24 cellular contexts compared by ENCODE assay signal in the genomic region with DNA sequence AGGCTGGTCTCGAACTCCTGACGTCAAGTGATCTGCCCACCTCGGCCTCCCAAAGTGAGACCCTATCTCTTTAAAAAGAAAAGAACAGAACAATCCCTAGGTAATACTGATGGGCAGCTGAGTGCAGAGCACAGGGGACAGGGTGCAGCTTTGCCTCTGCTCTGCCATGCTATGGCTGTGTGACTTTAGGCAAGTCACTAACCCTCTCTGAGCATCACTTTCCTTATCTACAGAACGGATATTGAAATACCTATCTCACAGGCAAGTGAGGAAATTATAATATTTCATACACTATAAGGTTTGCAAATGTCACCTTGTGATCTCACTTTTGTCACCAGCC. TPM values are rescaled to one million over a fixed set of nuclear protein-coding genes. Genes with fewer than 3 reads are reported as not detected.
DNase-seq lines count a peak whose midpoint lies in the region; ATAC-seq and TF ChIP-seq lines count a peak whose summit lies in the region.
"Had no signal": no experiment of that assay in that cellular context is flagged by ENCODE, and none has a peak within 500 bp of the region (broad histone marks: within the 10 kb centered on the region; RNA-seq: fewer than 3 reads in every experiment).

No MANE protein-coding gene starts in this region.

- H3K27me3 ChIP-seq in left ventricle myocardium inferior (ENCODE audit: low read depth): no peaks in the 10 kb centered on the region
- no peaks in the 10 kb centered on the region for H3K27me3 ChIP-seq in sigmoid colon
- no peaks in the 10 kb centered on the region for H3K27me3 ChIP-seq in upper lobe of right lung
- no peaks in the 10 kb centered on the region for H3K27me3 ChIP-seq in mesendoderm (ENCODE audit: insufficient read depth, low read length, poor library complexity)
- H3K27me3 ChIP-seq: SJSA1 had no signal

- in situ Hi-C loops in ACHN (cut with HindIII; ENCODE audit: low pct_ligation_motif_present, low pct_unique_long_range_greater_than_20kb, low sequenced_read_pairs): no loop called here

- no peak overlapping the region for H3K4ac ChIP-seq in mesendoderm (ENCODE audit: low read depth, low read length)

- H3K36me3 ChIP-seq in left ventricle myocardium inferior: peaks cover 54% of the 10 kb centered on the region
- H3K36me3 ChIP-seq in sigmoid colon: peaks cover 0 to 12% (median 12%) of the 10 kb centered on the region in 4 donors
- H3K36me3 ChIP-seq in upper lobe of right lung: peaks cover 10% of the 10 kb centered on the region
- H3K36me3 ChIP-seq in mesendoderm (ENCODE audit: control insufficient read depth, insufficient read depth, low read length): no peaks in the 10 kb centered on the region
- H3K36me3 ChIP-seq: neutrophil had no signal

- H3K27ac Mint-ChIP-seq in activated T-helper 2 cell treated with anti-CD3 and anti-CD28 coated beads, Interferon-gamma antibody, Interleukin-2, Interleukin-4, amounts not matched to agents 10 μg/mL and 5 μg/mL and 100 μg/mL, durations not matched to agents 14 hours and 24 hours and 36 hours: no peak overlapping the region
- H3K27ac Mint-ChIP-seq: activated T-helper 1 cell treated with anti-CD3 and anti-CD28 coated beads, Interleukin-12 subunit alpha, Interleukin-12 subunit beta, Interleukin-2, Interleukin-4 antibody, amounts not matched to agents 30 ng/mL and 10 ng/mL and 1 ng/mL, durations not matched to agents 14 hours and 24 hours and 36 hours; stimulated activated naive CD8-positive, alpha-beta T cell treated with anti-CD3 and anti-CD28 coated beads, Interleukin-15, Interleukin-2, amounts not matched to agents 100 ng/mL and 50 ng/mL, for 24 hours; T-helper 2 cell treated with Interferon-gamma antibody and Interleukin-4, amounts not matched to agents 5 μg/mL and 100 μg/mL, for 36 hours had no signal

- TF ChIP-seq CTCF in left ventricle myocardium inferior (IDR thresholded peaks at IDR 0.05; ENCODE audit: borderline replicate concordance) (no peak), sigmoid colon (IDR thresholded peaks at IDR 0.05) (no peak), upper lobe of right lung (IDR thresholded peaks at IDR 0.05) (no peak)

- H2BK120ac ChIP-seq in mesendoderm (ENCODE audit: low read depth, low read length): no peak overlapping the region

- H3K9ac ChIP-seq in mesendoderm (ENCODE audit: low read length): no peak overlapping the region
- H3K9ac ChIP-seq: KMS-11 had no signal

- peaks cover 97% of the 10 kb centered on the region for H3K4me1 ChIP-seq in left ventricle myocardium inferior
- H3K4me1 ChIP-seq in sigmoid colon: peaks cover 5 to 79% (median 66%) of the 10 kb centered on the region in 4 donors
- peaks cover 31% of the 10 kb centered on the region for H3K4me1 ChIP-seq in upper lobe of right lung
- H3K4me1 ChIP-seq in mesendoderm (ENCODE audit: control insufficient read depth, low read depth, low read length): peaks cover 3% of the 10 kb centered on the region

- H3K56ac ChIP-seq in mesendoderm (ENCODE audit: low read length): no peak overlapping the region

- no peak overlapping the region for H3K18ac ChIP-seq in mesendoderm (ENCODE audit: low read length)

- H3K23ac ChIP-seq in mesendoderm (ENCODE audit: low read length): no peak overlapping the region

- no peak for TF ChIP-seq EP300 in sigmoid colon (IDR thresholded peaks at IDR 0.05)

- no peaks in the 10 kb centered on the region for H3K9me3 ChIP-seq in left ventricle myocardium inferior (replicated peaks)
- no peaks in the 10 kb centered on the region for H3K9me3 ChIP-seq in sigmoid colon
- no peaks in the 10 kb centered on the region for H3K9me3 ChIP-seq in upper lobe of right lung
- H3K9me3 ChIP-seq: HAP-1, neutrophil, SJSA1 had no signal

- peaks cover 8% of the 10 kb centered on the region for H3K79me1 ChIP-seq in mesendoderm (ENCODE audit: low read length)

- no peak overlapping the region for H4K5ac ChIP-seq in mesendoderm (ENCODE audit: low read length)

- H2BK15ac ChIP-seq in mesendoderm (replicated peaks; ENCODE audit: low read depth): no peak overlapping the region

- H3K4me1 Mint-ChIP-seq in activated T-helper 2 cell treated with anti-CD3 and anti-CD28 coated beads, Interferon-gamma antibody, Interleukin-2, Interleukin-4, amounts not matched to agents 10 μg/mL and 5 μg/mL and 100 μg/mL, durations not matched to agents 14 hours and 24 hours and 36 hours (ENCODE audit: low read depth): no peaks in the 10 kb centered on the region

- DNase-seq in Right ventricle myocardium inferior (ENCODE audit: missing footprints) (peak; percentile 33), Right ventricle myocardium superior (no peak), left ventricle myocardium inferior (no peak), sigmoid colon (no peak), upper lobe of right lung (no peak), mesendoderm (no peak), ACHN (no peak)
- DNase-seq in activated T-helper 2 cell treated with anti-CD3 and anti-CD28 coated beads, Interferon-gamma antibody, Interleukin-2, Interleukin-4, amounts not matched to agents 10 μg/mL and 5 μg/mL and 100 μg/mL, durations not matched to agents 14 hours and 24 hours and 36 hours (ENCODE audit: low spot score): no peak
- DNase-seq: C1 segment of cervical spinal cord; central memory CD4-positive, alpha-beta T cell; DMS 273 treated with DMSO at 0.1 percent for 48 hours; effector CD4-positive, alpha-beta T cell; GDM1; islet precursor cell; NCI-H1092; NCI-H526 treated with DMSO at 0.1 percent for 48 hours had no signal

- intact Hi-C loops in Right ventricle myocardium inferior (cut with DNase I): no loop called here
- intact Hi-C loops in Right ventricle myocardium superior (cut with DNase I): no loop called here
- intact Hi-C loops in left ventricle myocardium inferior (cut with micrococcal nuclease): loop anchor here (10.0 kb wide), 1 partner anchor 86 kb away; no protein-coding TSS in a partner anchor
- intact Hi-C loops in sigmoid colon (cut with DNase I): loop anchor here (5.0 kb wide), 1 partner anchor 34 kb away; no protein-coding TSS in a partner anchor
- intact Hi-C loops in upper lobe of right lung (cut with DNase I): loop anchor here (10.0 kb wide), 1 partner anchor 86 kb away; no protein-coding TSS in a partner anchor
- intact Hi-C loops in activated T-helper 2 cell treated with anti-CD3 and anti-CD28 coated beads, Interferon-gamma antibody, Interleukin-2, Interleukin-4, amounts not matched to agents 10 μg/mL and 5 μg/mL and 100 μg/mL, durations not matched to agents 14 hours and 24 hours and 36 hours (cut with micrococcal nuclease): loop anchor here (10.0 kb wide), 1 partner anchor 216 kb away; no protein-coding TSS in a partner anchor

- peaks cover 2% of the 10 kb centered on the region for H3K79me2 ChIP-seq in mesendoderm (ENCODE audit: control insufficient read depth, insufficient read depth, low read length)

- no peak overlapping the region for H3K4me2 ChIP-seq in mesendoderm (ENCODE audit: low read length)
- H3K4me2 ChIP-seq: KMS-11 had no signal

- WGBS in sigmoid colon, 2 donors: 86 to 91% methylated on average over 4 of the region's 4 CpGs
- no CpG with 5 or more reads among the region's 4 CpGs for WGBS in mesendoderm (ENCODE audit: extremely low coverage, insufficient coverage, low lambda C conversion rate)

- peak overlapping the region; percentile 96 for H3K27ac ChIP-seq in left ventricle myocardium inferior (replicated peaks)
- H3K27ac ChIP-seq in sigmoid colon: peak overlapping the region; percentile 41 to 91 (median 88)
- peak overlapping the region; percentile 67 for H3K27ac ChIP-seq in upper lobe of right lung
- no peak overlapping the region for H3K27ac ChIP-seq in mesendoderm (ENCODE audit: low read depth, low read length)
- H3K27ac ChIP-seq: KMS-11, neutrophil, SJSA1 had no signal

- H3K36me3 Mint-ChIP-seq in activated T-helper 2 cell treated with anti-CD3 and anti-CD28 coated beads, Interferon-gamma antibody, Interleukin-2, Interleukin-4, amounts not matched to agents 10 μg/mL and 5 μg/mL and 100 μg/mL, durations not matched to agents 14 hours and 24 hours and 36 hours (ENCODE audit: low read depth): no peaks in the 10 kb centered on the region

- H3K4me3 ChIP-seq in left ventricle myocardium inferior: peak overlapping the region; percentile 95
- H3K4me3 ChIP-seq in sigmoid colon: no peak overlapping the region
- H3K4me3 ChIP-seq in upper lobe of right lung: peak overlapping the region; percentile 87
- no peak overlapping the region for H3K4me3 ChIP-seq in mesendoderm (ENCODE audit: low read length)
- H3K4me3 ChIP-seq: GM12878, HAP-1, SJSA1 had no signal

- no peak for TF ChIP-seq POLR2A in sigmoid colon (IDR thresholded peaks at IDR 0.05)

- no peaks in the 10 kb centered on the region for H3K9me3 Mint-ChIP-seq in activated T-helper 2 cell treated with anti-CD3 and anti-CD28 coated beads, Interferon-gamma antibody, Interleukin-2, Interleukin-4, amounts not matched to agents 10 μg/mL and 5 μg/mL and 100 μg/mL, durations not matched to agents 14 hours and 24 hours and 36 hours
- H3K9me3 Mint-ChIP-seq: activated T-helper 1 cell treated with anti-CD3 and anti-CD28 coated beads, Interleukin-12 subunit alpha, Interleukin-12 subunit beta, Interleukin-2, Interleukin-4 antibody, amounts not matched to agents 30 ng/mL and 10 ng/mL and 1 ng/mL, durations not matched to agents 14 hours and 24 hours and 36 hours; stimulated activated naive CD8-positive, alpha-beta T cell treated with anti-CD3 and anti-CD28 coated beads, Interleukin-15, Interleukin-2, amounts not matched to agents 100 ng/mL and 50 ng/mL, for 24 hours; T-helper 2 cell treated with Interferon-gamma antibody and Interleukin-4, amounts not matched to agents 5 μg/mL and 100 μg/mL, for 36 hours had no signal

- H2BK5ac ChIP-seq in mesendoderm (ENCODE audit: low read length): no peak overlapping the region

- no peak overlapping the region for H3K4me3 Mint-ChIP-seq in activated T-helper 2 cell treated with anti-CD3 and anti-CD28 coated beads, Interferon-gamma antibody, Interleukin-2, Interleukin-4, amounts not matched to agents 10 μg/mL and 5 μg/mL and 100 μg/mL, durations not matched to agents 14 hours and 24 hours and 36 hours (ENCODE audit: low read depth)
- H3K4me3 Mint-ChIP-seq: activated T-helper 1 cell treated with anti-CD3 and anti-CD28 coated beads, Interleukin-12 subunit alpha, Interleukin-12 subunit beta, Interleukin-2, Interleukin-4 antibody, amounts not matched to agents 30 ng/mL and 10 ng/mL and 1 ng/mL, durations not matched to agents 14 hours and 24 hours and 36 hours; stimulated activated naive CD8-positive, alpha-beta T cell treated with anti-CD3 and anti-CD28 coated beads, Interleukin-15, Interleukin-2, amounts not matched to agents 100 ng/mL and 50 ng/mL, for 24 hours; T-helper 2 cell treated with Interferon-gamma antibody and Interleukin-4, amounts not matched to agents 5 μg/mL and 100 μg/mL, for 36 hours had no signal

- H3K27me3 Mint-ChIP-seq in activated T-helper 2 cell treated with anti-CD3 and anti-CD28 coated beads, Interferon-gamma antibody, Interleukin-2, Interleukin-4, amounts not matched to agents 10 μg/mL and 5 μg/mL and 100 μg/mL, durations not matched to agents 14 hours and 24 hours and 36 hours (ENCODE audit: low read depth): peaks cover 5% of the 10 kb centered on the region
- H3K27me3 Mint-ChIP-seq: stimulated activated naive CD8-positive, alpha-beta T cell treated with anti-CD3 and anti-CD28 coated beads, Interleukin-15, Interleukin-2, amounts not matched to agents 100 ng/mL and 50 ng/mL, for 24 hours had no signal

- no peak overlapping the region for H2AK5ac ChIP-seq in mesendoderm (ENCODE audit: low read length)

- no peak overlapping the region for H4K8ac ChIP-seq in mesendoderm (ENCODE audit: low read depth, low read length)

- ATAC-seq in Right ventricle myocardium inferior (no peak), Right ventricle myocardium superior (ENCODE audit: poor library complexity) (no peak), upper lobe of right lung (no peak)
- ATAC-seq: GM12878 had no signal

RNA-seq across cellular contexts. Expression of a gene that starts 4.1 kb away (rescaled TPM):
- 39.1 TPM for total RNA-seq in Right ventricle myocardium inferior
- total RNA-seq in Right ventricle myocardium superior: 33.3 TPM
- total RNA-seq in left ventricle myocardium inferior: 34.3 TPM
- total RNA-seq in sigmoid colon: 10 to 100 TPM in 3 of 4 donors, 1 to 10 TPM in 1; 10.0 to 14.7 (median 10.2) TPM
- polyA plus RNA-seq in sigmoid colon: 10 to 100 TPM in 1 of 3 donors, 1 to 10 TPM in 2; 4.8 to 12.9 (median 7.4) TPM
- 101 TPM for total RNA-seq in upper lobe of right lung
- 11.7 TPM for polyA plus RNA-seq in mesendoderm (2013, experiment 1 of 2)
- polyA plus RNA-seq in mesendoderm (2013, experiment 2 of 2): 12.0 TPM
- 2.2 and 2.3 TPM in 2 replicates for total RNA-seq in activated T-helper 2 cell treated with anti-CD3 and anti-CD28 coated beads, Interferon-gamma antibody, Interleukin-2, Interleukin-4, amounts not matched to agents 10 μg/mL and 5 μg/mL and 100 μg/mL, durations not matched to agents 14 hours and 24 hours and 36 hours

RNA-seq across cellular contexts. Expression of a gene that starts 5.1 kb away (rescaled TPM):
- total RNA-seq in Right ventricle myocardium inferior: 6.1 TPM
- 5.6 TPM for total RNA-seq in Right ventricle myocardium superior
- 6.8 TPM for total RNA-seq in left ventricle myocardium inferior
- total RNA-seq in sigmoid colon: 10 to 100 TPM; 11.1 to 25.3 (median 21.3) TPM
- 10 to 100 TPM; 32.4 to 43.7 (median 35.6) TPM for polyA plus RNA-seq in sigmoid colon
- total RNA-seq in upper lobe of right lung: 21.6 TPM
- 24.5 TPM for polyA plus RNA-seq in mesendoderm (2013, experiment 1 of 2)
- 22.1 TPM for polyA plus RNA-seq in mesendoderm (2013, experiment 2 of 2)
- 74.6 and 78.2 TPM in 2 replicates for total RNA-seq in activated T-helper 2 cell treated with anti-CD3 and anti-CD28 coated beads, Interferon-gamma antibody, Interleukin-2, Interleukin-4, amounts not matched to agents 10 μg/mL and 5 μg/mL and 100 μg/mL, durations not matched to agents 14 hours and 24 hours and 36 hours

RNA-seq across cellular contexts. Expression of a gene that starts 14.3 kb away (rescaled TPM):
- total RNA-seq in Right ventricle myocardium inferior (4.1 TPM), Right ventricle myocardium superior (3.6 TPM), left ventricle myocardium inferior (2.0 TPM), sigmoid colon (1 to 10 TPM; 1.4 to 5.0 (median 3.4) TPM), upper lobe of right lung (133 TPM)
- polyA plus RNA-seq in sigmoid colon: 100 to 1,000 TPM; 197 to 299 (median 294) TPM
- 29.1 TPM for polyA plus RNA-seq in mesendoderm (2013, experiment 1 of 2)
- 29.4 TPM for polyA plus RNA-seq in mesendoderm (2013, experiment 2 of 2)
- 12.1 and 13.5 TPM in 2 replicates for total RNA-seq in activated T-helper 2 cell treated with anti-CD3 and anti-CD28 coated beads, Interferon-gamma antibody, Interleukin-2, Interleukin-4, amounts not matched to agents 10 μg/mL and 5 μg/mL and 100 μg/mL, durations not matched to agents 14 hours and 24 hours and 36 hours

RNA-seq across cellular contexts. Expression of a gene that starts 54.8 kb away (rescaled TPM):
- total RNA-seq in Right ventricle myocardium inferior (50.3 TPM), Right ventricle myocardium superior (38.0 TPM), left ventricle myocardium inferior (38.8 TPM), sigmoid colon (10 to 100 TPM; 15.3 to 74.8 (median 32.4) TPM), upper lobe of right lung (79.1 TPM)
- polyA plus RNA-seq in sigmoid colon: 10 to 100 TPM in 2 of 3 donors, 1 to 10 TPM in 1; 6.2 to 70.4 (median 22.8) TPM
- 32.9 TPM for polyA plus RNA-seq in mesendoderm (2013, experiment 1 of 2)
- polyA plus RNA-seq in mesendoderm (2013, experiment 2 of 2): 32.7 TPM
- total RNA-seq in activated T-helper 2 cell treated with anti-CD3 and anti-CD28 coated beads, Interferon-gamma antibody, Interleukin-2, Interleukin-4, amounts not matched to agents 10 μg/mL and 5 μg/mL and 100 μg/mL, durations not matched to agents 14 hours and 24 hours and 36 hours: 71.1 and 79.3 TPM in 2 replicates

Comparison
In these comparisons a context has a peak if more than half of its experiments do, and no peak if none do; other contexts are left out.
1. intact Hi-C loops: an anchor here in left ventricle myocardium inferior (10.0 kb wide), sigmoid colon (5.0 kb wide), upper lobe of right lung (10.0 kb wide) and activated T-helper 2 cell treated with anti-CD3 and anti-CD28 coated beads, Interferon-gamma antibody, Interleukin-2, Interleukin-4, amounts not matched to agents 10 μg/mL and 5 μg/mL and 100 μg/mL, durations not matched to agents 14 hours and 24 hours and 36 hours (10.0 kb wide); none called in Right ventricle myocardium inferior and Right ventricle myocardium superior.
2. H3K4me3 ChIP-seq: peak in left ventricle myocardium inferior (single experiment) and upper lobe of right lung (single experiment); none in sigmoid colon (0 of 4) and mesendoderm (single experiment).